ENCODE assay signal across 11 cellular contexts in the genomic region with DNA sequence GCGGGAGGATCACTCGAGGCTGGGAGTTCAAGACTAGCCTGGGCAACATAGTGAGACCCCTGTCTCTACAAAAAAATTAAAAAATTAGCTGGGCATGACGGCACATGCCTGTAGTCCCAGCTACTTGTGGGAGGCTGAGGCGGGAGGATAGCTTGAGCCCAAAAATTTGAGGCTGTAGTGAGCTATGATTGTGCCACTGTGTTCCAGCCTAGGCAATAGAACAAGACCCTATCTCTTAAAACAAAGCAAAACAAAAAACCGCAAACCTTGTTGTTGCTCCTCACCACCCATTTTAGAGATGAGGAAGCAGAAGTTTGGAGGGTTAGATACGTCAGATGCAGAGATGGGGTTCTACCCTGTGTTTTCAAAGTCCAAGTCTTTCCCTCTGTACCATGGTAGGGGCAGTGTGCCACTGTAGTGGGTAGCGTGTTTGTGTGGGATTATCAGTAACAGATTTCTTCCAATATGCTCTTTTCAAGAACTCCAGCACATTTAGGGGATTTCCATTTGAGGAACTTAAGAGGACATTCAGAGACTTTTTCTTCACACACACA.
DNase-seq lines count a peak whose midpoint lies in the region; ATAC-seq and TF ChIP-seq lines count a peak whose summit lies in the region.
"Had no signal": no experiment of that assay in that cellular context is flagged by ENCODE, and none has a peak within 500 bp of the region (broad histone marks: within the 10 kb centered on the region; RNA-seq: fewer than 3 reads in every experiment).

No MANE protein-coding gene starts in this region.

- no peaks in the 10 kb centered on the region for H3K27me3 Mint-ChIP-seq in activated T-helper 2 cell treated with anti-CD3 and anti-CD28 coated beads, Interferon-gamma antibody, Interleukin-2, Interleukin-4, amounts not matched to agents 10 μg/mL and 5 μg/mL and 100 μg/mL, durations not matched to agents 14 hours and 24 hours and 36 hours (ENCODE audit: low read depth)
- no peaks in the 10 kb centered on the region for H3K27me3 Mint-ChIP-seq in natural killer cell (ENCODE audit: low read depth in 2 of 2)

- ATAC-seq in natural killer cell, result peak; percentile 15 to 52 (median 15)
- ATAC-seq in GM18873 (IDR thresholded peaks at IDR 0.05; ENCODE audit: low FRiP score, unreplicated experiment), result no peak

- H3K9me2 ChIP-seq in DOHH2 (replicated peaks; ENCODE audit: control insufficient read depth, low read length), result no peaks in the 10 kb centered on the region

- DNase-seq in HL-60 (ENCODE audit: low read depth in 1 of 2, low spot score in 1 of 2) (peak in 1 of 2 experiments; percentile 62), natural killer cell (no peak), NCI-H2227 treated with DMSO at 0.1 percent for 48 hours (lab: John Stamatoyannopoulos, UW) (no peak)
- no peak for DNase-seq in activated T-helper 2 cell treated with anti-CD3 and anti-CD28 coated beads, Interferon-gamma antibody, Interleukin-2, Interleukin-4, amounts not matched to agents 10 μg/mL and 5 μg/mL and 100 μg/mL, durations not matched to agents 14 hours and 24 hours and 36 hours (ENCODE audit: low spot score)
- no peak for DNase-seq in effector CD8-positive, alpha-beta T cell (lab: John Stamatoyannopoulos, UW)
- no peak for DNase-seq in activated CD4-positive, alpha-beta T cell treated with anti-CD3 and anti-CD28 coated beads, Interleukin-2, amount 50 U/mL, for 1 hour
- DNase-seq: DMS53, KG1, NCI-H524 treated with DMSO at 0.1 percent for 48 hours had no signal

- no peak overlapping the region for H3K27ac ChIP-seq in DOHH2 (ENCODE audit: low read depth, low read length)
- peak overlapping the region; percentile 76 for H3K27ac ChIP-seq in HL-60 (replicated peaks)

- peaks cover 15% of the 10 kb centered on the region for H3K9me3 Mint-ChIP-seq in activated T-helper 2 cell treated with anti-CD3 and anti-CD28 coated beads, Interferon-gamma antibody, Interleukin-2, Interleukin-4, amounts not matched to agents 10 μg/mL and 5 μg/mL and 100 μg/mL, durations not matched to agents 14 hours and 24 hours and 36 hours
- no peaks in the 10 kb centered on the region for H3K9me3 Mint-ChIP-seq in natural killer cell

- TF ChIP-seq CTCF in DOHH2 (IDR thresholded peaks at IDR 0.05; ENCODE audit: low read depth, low read length, poor library complexity, severe bottlenecking) (no peak), HL-60 (IDR thresholded peaks at IDR 0.05; ENCODE audit: insufficient read depth, low read length) (no peak), natural killer cell (IDR thresholded peaks at IDR 0.05) (no peak)

- peaks cover 43% of the 10 kb centered on the region for H3K4me1 Mint-ChIP-seq in activated T-helper 2 cell treated with anti-CD3 and anti-CD28 coated beads, Interferon-gamma antibody, Interleukin-2, Interleukin-4, amounts not matched to agents 10 μg/mL and 5 μg/mL and 100 μg/mL, durations not matched to agents 14 hours and 24 hours and 36 hours (ENCODE audit: low read depth)
- H3K4me1 Mint-ChIP-seq in natural killer cell, result peaks cover 67 to 69% of the 10 kb centered on the region in 2 donors

- H3K27ac Mint-ChIP-seq in activated T-helper 2 cell treated with anti-CD3 and anti-CD28 coated beads, Interferon-gamma antibody, Interleukin-2, Interleukin-4, amounts not matched to agents 10 μg/mL and 5 μg/mL and 100 μg/mL, durations not matched to agents 14 hours and 24 hours and 36 hours, result peak overlapping the region; percentile 40
- peak overlapping the region; percentile 69 to 77 for H3K27ac Mint-ChIP-seq in natural killer cell

- H3K36me3 Mint-ChIP-seq in activated T-helper 2 cell treated with anti-CD3 and anti-CD28 coated beads, Interferon-gamma antibody, Interleukin-2, Interleukin-4, amounts not matched to agents 10 μg/mL and 5 μg/mL and 100 μg/mL, durations not matched to agents 14 hours and 24 hours and 36 hours (ENCODE audit: low read depth), result peaks cover 63% of the 10 kb centered on the region
- H3K36me3 Mint-ChIP-seq in natural killer cell, result no peaks in the 10 kb centered on the region

- H3K27me3 ChIP-seq in DOHH2 (ENCODE audit: control insufficient read depth, low read length), result no peaks in the 10 kb centered on the region
- no peaks in the 10 kb centered on the region for H3K27me3 ChIP-seq in HL-60 (ENCODE audit: insufficient read depth, poor library complexity, severe bottlenecking)

- H3K9me3 ChIP-seq in DOHH2 (ENCODE audit: control insufficient read depth, insufficient read depth, low read length), result peaks cover 12% of the 10 kb centered on the region; the same call in 1 of the 2 replicates

- H3K4me3 Mint-ChIP-seq in activated T-helper 2 cell treated with anti-CD3 and anti-CD28 coated beads, Interferon-gamma antibody, Interleukin-2, Interleukin-4, amounts not matched to agents 10 μg/mL and 5 μg/mL and 100 μg/mL, durations not matched to agents 14 hours and 24 hours and 36 hours (ENCODE audit: low read depth), result no peak overlapping the region
- H3K4me3 Mint-ChIP-seq in natural killer cell, result no peak overlapping the region

- intact Hi-C loops in activated T-helper 2 cell treated with anti-CD3 and anti-CD28 coated beads, Interferon-gamma antibody, Interleukin-2, Interleukin-4, amounts not matched to agents 10 μg/mL and 5 μg/mL and 100 μg/mL, durations not matched to agents 14 hours and 24 hours and 36 hours (cut with micrococcal nuclease), result no loop called here
- intact Hi-C loops in natural killer cell (cut with micrococcal nuclease), result no loop called here

- H3K4me1 ChIP-seq in DOHH2 (ENCODE audit: control insufficient read depth, low read length), result peaks cover 24% of the 10 kb centered on the region

- no peaks in the 10 kb centered on the region for H4K20me1 ChIP-seq in DOHH2 (ENCODE audit: control insufficient read depth, insufficient read depth, low read depth, low read length)

- 0 out of 2 replicates have a peak, but pooled peaks cover 3% of the 10 kb centered on the region for H3K36me3 ChIP-seq in DOHH2 (ENCODE audit: control insufficient read depth, low read length)

- peak overlapping the region; percentile 54 for H3K4me2 ChIP-seq in DOHH2 (ENCODE audit: low read length)

- H3K4me3 ChIP-seq in DOHH2 (ENCODE audit: low read length) (peak overlapping the region; percentile 5; the same call in 1 of the 2 replicates), HL-60 (replicated peaks; ENCODE audit: insufficient read depth, low read length) (no peak overlapping the region)

- H3F3A ChIP-seq in DOHH2 (ENCODE audit: control insufficient read depth, insufficient read depth), result no peaks in the 10 kb centered on the region

- H3K79me2 ChIP-seq in DOHH2 (ENCODE audit: control insufficient read depth, low read length), result no peaks in the 10 kb centered on the region
